Comparison of ENCODE assay signal across 17 cellular contexts in genomic region chr5:98205691-98206461, GRCh38.
DNase-seq lines count a peak whose midpoint lies in the region; ATAC-seq, FAIRE-seq and TF ChIP-seq lines count a peak whose summit lies in the region.
"Had no signal": no experiment of that assay in that cellular context is flagged by ENCODE, and none has a peak within 500 bp of the region (broad histone marks: within the 10 kb centered on the region; RNA-seq: fewer than 3 reads in every experiment).

No MANE protein-coding gene starts in this region.

- TF ChIP-seq CTCF in RWPE1 (conservative IDR thresholded peaks at IDR 0.05; ENCODE audit: low read depth) (no peak), fibroblast of the aortic adventitia (IDR thresholded peaks at IDR 0.05; ENCODE audit: insufficient read depth, low read length) (no peak), testis (IDR thresholded peaks at IDR 0.05) (no peak)

- DNase-seq in H54 (ENCODE audit: insufficient read length, low spot score) (no peak), RWPE1 (ENCODE audit: low spot score) (peak; percentile 62), fibroblast of the aortic adventitia (ENCODE audit: low read depth) (peak; percentile 36), skeletal muscle cell (ENCODE audit: low read depth) (peak; percentile 60), testis (no peak), activated gamma-delta T cell treated with Interleukin-2 at 50 U/mL for 16 hours (no peak)
- DNase-seq: activated effector memory CD4-positive, alpha-beta T cell treated with Interleukin-2 at 50 U/mL for 16 hours; brain microvascular endothelial cell; CD4-positive, alpha-beta memory T cell; H7; Kasumi-1; NCI-H2081 treated with DMSO at 0.1 percent for 48 hours; right lobe of liver; stimulated activated naive CD8-positive, alpha-beta T cell treated with anti-CD3 and anti-CD28 coated beads, Interleukin-15, Interleukin-2, amounts not matched to agents 100 U/mL and 50 U/mL, for 24 hours had no signal

- no peak for ATAC-seq in GM21381 (IDR thresholded peaks at IDR 0.05; ENCODE audit: unreplicated experiment)
- ATAC-seq: natural killer cell treated with Interleukin-12 subunit alpha and Interleukin-12 subunit beta and Interleukin-15 and Interleukin-18, amount 100 ng/mL, for 72 hours; right lobe of liver; stimulated activated naive CD8-positive, alpha-beta T cell treated with anti-CD3 and anti-CD28 coated beads, Interleukin-15, Interleukin-2, amounts not matched to agents 100 U/mL and 50 U/mL, for 24 hours had no signal

- H3K9me3 ChIP-seq in testis: no peaks in the 10 kb centered on the region
- H3K9me3 ChIP-seq: right lobe of liver had no signal

- H3K27ac ChIP-seq in RWPE1 (no peak overlapping the region), testis (no peak overlapping the region)
- H3K27ac ChIP-seq: brain microvascular endothelial cell, right lobe of liver had no signal

- TF ChIP-seq POLR2A in H54 (IDR thresholded peaks at IDR 0.05; ENCODE audit: low read depth, low read length): no peak
- TF ChIP-seq POLR2A in testis (IDR thresholded peaks at IDR 0.05): no peak

- H3K27me3 ChIP-seq in testis: no peaks in the 10 kb centered on the region
- H3K27me3 ChIP-seq: brain microvascular endothelial cell, right lobe of liver had no signal

- 60 to 74% methylated on average over 2 of the region's 2 CpGs for WGBS in testis, 2 donors

- CTCF ChIA-PET in RWPE1 (lab: Yijun Ruan, JAX): interaction anchor here (0.6 to 1.5 kb wide), 3 partner anchors 28 to 785 kb away, joined by 3 to 4 read pairs (median 3); no protein-coding TSS in a partner anchor

- H3K4me3 ChIP-seq in fibroblast of the aortic adventitia (ENCODE audit: low read depth, low read length) (no peak overlapping the region), skeletal muscle cell (ENCODE audit: low read depth, low read length) (no peak overlapping the region), testis (no peak overlapping the region)
- H3K4me3 ChIP-seq: right lobe of liver had no signal

- H3K4me1 ChIP-seq in testis: no peaks in the 10 kb centered on the region
- H3K4me1 ChIP-seq: right lobe of liver had no signal

- no peaks in the 10 kb centered on the region for H3K36me3 ChIP-seq in testis (ENCODE audit: low read depth, missing control alignments)
- H3K36me3 ChIP-seq: brain microvascular endothelial cell, right lobe of liver had no signal

- peak; percentile 45 for FAIRE-seq in H54 (lab: Jason Lieb, UNC)
- FAIRE-seq: TTC549 had no signal

- intact Hi-C loops in testis (cut with DNase I; ENCODE audit: low total_unique reads): no loop called here

- POLR2A ChIA-PET in RWPE1 (lab: Yijun Ruan, JAX; ENCODE audit: low non-redundant PET): interaction anchor here (0.7 kb wide), 1 partner anchor 24 kb away, joined by 3 read pairs; no protein-coding TSS in a partner anchor

Comparison
In these comparisons a context has a peak if more than half of its experiments do, and no peak if none do; other contexts are left out.
1. DNase-seq: peak in RWPE1 (single experiment), fibroblast of the aortic adventitia (single experiment) and skeletal muscle cell (single experiment); none in H54 (single experiment), testis (single experiment) and activated gamma-delta T cell treated with Interleukin-2 at 50 U/mL for 16 hours (single experiment).